In the genomic region with DNA sequence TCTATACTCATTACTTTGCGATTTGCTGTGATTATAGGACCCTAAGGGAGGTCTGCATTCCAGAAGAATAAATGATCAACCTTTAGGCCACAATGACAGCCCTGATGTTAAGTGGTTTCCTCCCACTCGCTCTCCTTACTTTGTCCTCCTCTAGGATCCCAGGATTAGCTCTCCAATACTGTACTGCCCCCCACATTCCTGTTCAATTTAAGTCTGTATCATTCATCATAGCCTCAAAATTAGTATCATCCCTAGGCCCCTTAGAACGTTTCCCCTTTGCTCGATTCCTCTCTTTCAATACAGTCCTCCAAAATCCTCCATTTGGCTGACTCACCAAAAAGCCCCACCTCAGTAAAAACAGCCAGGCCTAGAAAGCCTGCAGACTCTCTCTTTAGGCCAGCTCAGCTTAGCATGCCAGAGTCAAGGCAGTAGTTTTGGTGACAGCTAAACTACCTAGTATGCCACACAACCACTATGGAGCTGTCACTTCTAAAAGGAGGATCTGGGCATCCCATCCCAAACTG, we compare ENCODE assay signal across 8 cellular contexts. TPM values are rescaled to one million over a fixed set of nuclear protein-coding genes. Genes with fewer than 3 reads are reported as not detected.
DNase-seq lines count a peak whose midpoint lies in the region; ATAC-seq and TF ChIP-seq lines count a peak whose summit lies in the region.

No MANE protein-coding gene starts in this region.

- no peak overlapping the region for H2BK5ac ChIP-seq in mesenchymal stem cell (ENCODE audit: low read depth, low read length, poor library complexity, severe bottlenecking)

- no peak overlapping the region for H3K23ac ChIP-seq in mesenchymal stem cell (ENCODE audit: low read length in 2 of 2)

- no peak for TF ChIP-seq CTCF in Calu3 (IDR thresholded peaks at IDR 0.05; ENCODE audit: unreplicated experiment)

- peak overlapping the region; percentile 68 for H3K27ac ChIP-seq in mesenchymal stem cell (ENCODE audit: low read length, poor library complexity, severe bottlenecking)

- H3K14ac ChIP-seq in mesenchymal stem cell (ENCODE audit: low read length in 2 of 2), result no peak overlapping the region

- no peaks in the 10 kb centered on the region for H3K27me3 ChIP-seq in mesenchymal stem cell (ENCODE audit: control insufficient read depth in 1 of 2, insufficient read depth in 1 of 2, low read length in 2 of 2)

- H3K9me3 ChIP-seq in mesenchymal stem cell (ENCODE audit: control insufficient read depth, low read length), result no peaks in the 10 kb centered on the region

- BruUV-seq in Calu3 (replicated peaks; lab: Mats Ljungman, UMichigan), result no TSS peak

- no peak overlapping the region for H4K91ac ChIP-seq in mesenchymal stem cell (ENCODE audit: low read length)

- H3K4me1 ChIP-seq in mesenchymal stem cell (ENCODE audit: control insufficient read depth, insufficient read depth, low read depth, low read length), result peaks cover 4% of the 10 kb centered on the region

- DNase-seq in Calu3 (peak; percentile 40), mesenchymal stem cell (peak; percentile 87), Ammon's horn (ENCODE audit: low spot score) (no peak), mesenteric fat pad (ENCODE audit: low spot score) (no peak), SIG-M5 treated with dmso at 0.1 percent for 504 hours (lab: John Stamatoyannopoulos, UW; ENCODE audit: unreplicated experiment) (no peak), 8988T (no peak)

- H2BK12ac ChIP-seq in mesenchymal stem cell (ENCODE audit: low read length in 2 of 2), result no peak overlapping the region

- H3K18ac ChIP-seq in mesenchymal stem cell (ENCODE audit: low read depth in 1 of 2, low read length in 2 of 2), result peak overlapping the region in 1 of 2 experiments; percentile 34

- no peak overlapping the region for H2AFZ ChIP-seq in mesenchymal stem cell (ENCODE audit: low read depth, low read length)

- H4K8ac ChIP-seq in mesenchymal stem cell (ENCODE audit: low read length), result no peak overlapping the region

- H3K27ac Mint-ChIP-seq in Calu3 (ENCODE audit: unreplicated experiment), result peak overlapping the region; percentile 85
- peak overlapping the region; percentile 98 for H3K27ac Mint-ChIP-seq in activated naive CD8-positive, alpha-beta T cell

- H3K4ac ChIP-seq in mesenchymal stem cell (ENCODE audit: low read depth in 1 of 2, low read length in 2 of 2), result peak overlapping the region in 1 of 2 experiments; percentile 28

- H2AK5ac ChIP-seq in mesenchymal stem cell (ENCODE audit: low read length, severe bottlenecking), result no peak overlapping the region

- peak overlapping the region in 1 of 2 experiments; percentile 40 for H3K4me3 ChIP-seq in mesenchymal stem cell (ENCODE audit: insufficient read depth in 1 of 2, low read depth in 1 of 2, low read length in 2 of 2)

- H3K27me3 Mint-ChIP-seq in Calu3 (ENCODE audit: unreplicated experiment), result no peaks in the 10 kb centered on the region
- no peaks in the 10 kb centered on the region for H3K27me3 Mint-ChIP-seq in activated naive CD8-positive, alpha-beta T cell

- H3K79me1 ChIP-seq in mesenchymal stem cell (replicated peaks; ENCODE audit: low read length, poor library complexity, severe bottlenecking), result peaks cover 13% of the 10 kb centered on the region

- H3K4me3 Mint-ChIP-seq in Calu3 (ENCODE audit: low read depth, unreplicated experiment), result peak overlapping the region; percentile 41
- peak overlapping the region; percentile 74 for H3K4me3 Mint-ChIP-seq in activated naive CD8-positive, alpha-beta T cell

- H3K9ac ChIP-seq in mesenchymal stem cell (ENCODE audit: low read length), result peak overlapping the region; percentile 81

- H3K4me1 Mint-ChIP-seq in Calu3 (ENCODE audit: low read depth, unreplicated experiment), result peaks cover 69% of the 10 kb centered on the region
- peaks cover 78% of the 10 kb centered on the region for H3K4me1 Mint-ChIP-seq in activated naive CD8-positive, alpha-beta T cell (ENCODE audit: low read depth)

- intact Hi-C loops in Calu3 (cut with micrococcal nuclease; ENCODE audit: unreplicated experiment), result no loop called here

- WGBS in mesenchymal stem cell, result under 1% methylated on average over 4 of the region's 4 CpGs

- peak; percentile 54 for ATAC-seq in HG03045 (IDR thresholded peaks at IDR 0.05; ENCODE audit: unreplicated experiment)

- no peak overlapping the region for H2BK120ac ChIP-seq in mesenchymal stem cell (ENCODE audit: low read depth, low read length)

- no peaks in the 10 kb centered on the region for H3K9me3 Mint-ChIP-seq in Calu3 (ENCODE audit: low read depth, unreplicated experiment)
- no peaks in the 10 kb centered on the region for H3K9me3 Mint-ChIP-seq in activated naive CD8-positive, alpha-beta T cell (ENCODE audit: low read depth)

- peaks cover 1 to 17% of the 10 kb centered on the region in 2 experiments for H3K36me3 ChIP-seq in mesenchymal stem cell (ENCODE audit: control insufficient read depth in 1 of 2, insufficient read depth in 2 of 2, low read depth in 1 of 2, low read length in 2 of 2)

- no peak overlapping the region for H3K4me2 ChIP-seq in mesenchymal stem cell (ENCODE audit: low read length, poor library complexity, severe bottlenecking)

- H3K36me3 Mint-ChIP-seq in Calu3 (ENCODE audit: insufficient read depth, unreplicated experiment), result peaks cover 57% of the 10 kb centered on the region
- H3K36me3 Mint-ChIP-seq in activated naive CD8-positive, alpha-beta T cell, result peaks cover 22% of the 10 kb centered on the region

- CTCF ChIA-PET in Calu3 (lab: Charles Lee), result interaction anchor here (1.3 to 2.5 kb wide), 3 partner anchors 20 to 28 kb away, joined by 3 to 10 read pairs (median 6); no protein-coding TSS in a partner anchor

- H2BK15ac ChIP-seq in mesenchymal stem cell (ENCODE audit: low read depth, poor library complexity, severe bottlenecking), result no peak overlapping the region

RNA-seq across cellular contexts. Expression of a gene that starts 24.4 kb away (rescaled TPM):
- total RNA-seq in Calu3 (2022), result 169 and 193 TPM in 2 replicates
- polyA plus RNA-seq in mesenchymal stem cell (2013, experiment 1 of 2), result 50.9 TPM
- 50.6 TPM for polyA plus RNA-seq in mesenchymal stem cell (2013, experiment 2 of 2)
- total RNA-seq in mesenteric fat pad, result 77.9 TPM

Comparison
In these comparisons a context has a peak if more than half of its experiments do, and no peak if none do; other contexts are left out.
1. DNase-seq: peak in Calu3 (single experiment) and mesenchymal stem cell (single experiment); none in Ammon's horn (single experiment), mesenteric fat pad (single experiment), SIG-M5 treated with dmso at 0.1 percent for 504 hours (single experiment) and 8988T (single experiment).